In genomic region chr7:4014649-4015048, GRCh38 we compare ENCODE assay signal across 18 cellular contexts.
"Had no signal": no experiment of that assay in that cellular context is flagged by ENCODE, and none has a peak within 500 bp of the region (broad histone marks: within the 10 kb centered on the region; RNA-seq: fewer than 3 reads in every experiment).

No MANE protein-coding gene starts in this region.

- H3K4me3 Mint-ChIP-seq: naive thymus-derived CD4-positive, alpha-beta T cell; stimulated activated memory B cell treated with anti-CD40 and anti-IgM and Interleukin-4, amounts not matched to agents 10 μg/mL and 1 μg/mL and 100 μg/mL, for 72 hours; stimulated activated naive CD8-positive, alpha-beta T cell treated with anti-CD3 and anti-CD28 coated beads, Interleukin-15, Interleukin-2, amounts not matched to agents 100 ng/mL and 50 ng/mL, for 24 hours had no signal

- H3K27me3 ChIP-seq: neutrophil, testis, tibial nerve had no signal

- H3K27me3 Mint-ChIP-seq: stimulated activated naive CD8-positive, alpha-beta T cell treated with anti-CD3 and anti-CD28 coated beads, Interleukin-15, Interleukin-2, amounts not matched to agents 100 ng/mL and 50 ng/mL, for 24 hours had no signal

- H3K27ac ChIP-seq: dorsolateral prefrontal cortex, esophagus squamous epithelium, heart left ventricle, neutrophil, testis, tibial nerve had no signal

- H3K36me3 ChIP-seq: esophagus squamous epithelium, heart left ventricle, neutrophil had no signal

- H3K4me1 Mint-ChIP-seq: stimulated activated memory B cell treated with anti-CD40 and anti-IgM and Interleukin-4, amounts not matched to agents 10 μg/mL and 1 μg/mL and 100 μg/mL, for 72 hours had no signal

- H3K4me3 ChIP-seq: dorsolateral prefrontal cortex, esophagus squamous epithelium, heart left ventricle, testis, tibial nerve had no signal

- H3K4me1 ChIP-seq: esophagus squamous epithelium, heart left ventricle, testis, tibial nerve had no signal

- H3K27ac Mint-ChIP-seq: naive thymus-derived CD4-positive, alpha-beta T cell; stimulated activated memory B cell treated with anti-CD40 and anti-IgM and Interleukin-4, amounts not matched to agents 10 μg/mL and 1 μg/mL and 100 μg/mL, for 72 hours; stimulated activated naive CD8-positive, alpha-beta T cell treated with anti-CD3 and anti-CD28 coated beads, Interleukin-15, Interleukin-2, amounts not matched to agents 100 ng/mL and 50 ng/mL, for 24 hours had no signal

- ATAC-seq: heart left ventricle; naive thymus-derived CD4-positive, alpha-beta T cell; right cardiac atrium; stimulated activated memory B cell treated with anti-CD40 and anti-IgM and Interleukin-4, amounts not matched to agents 10 μg/mL and 1 μg/mL and 100 μg/mL, for 72 hours had no signal

- H3K9me3 ChIP-seq: testis had no signal

- DNase-seq: cerebellar nuclear complex; dorsolateral prefrontal cortex; effector memory CD4-positive, alpha-beta T cell; esophagus squamous epithelium; foreskin fibroblast; heart left ventricle; hippocampal formation; mammary epithelial cell; naive thymus-derived CD4-positive, alpha-beta T cell; right cardiac atrium; stimulated activated CD4-positive, alpha-beta T cell treated with anti-CD3 and anti-CD28 coated beads, Interleukin-15, amount 100 ng/mL, for 24 hours; stimulated activated CD4-positive, alpha-beta T cell treated with anti-CD3 and anti-CD28 coated beads, Interleukin-1b, Interleukin-23, amount 100 ng/mL, for 48 hours; stimulated activated CD4-positive, alpha-beta T cell treated with anti-CD3 and anti-CD28 coated beads, Interleukin-4, amount 100 ng/mL, for 24 hours; testis had no signal
